Comparison of ENCODE assay signal across 1 cellular context in the genomic region with DNA sequence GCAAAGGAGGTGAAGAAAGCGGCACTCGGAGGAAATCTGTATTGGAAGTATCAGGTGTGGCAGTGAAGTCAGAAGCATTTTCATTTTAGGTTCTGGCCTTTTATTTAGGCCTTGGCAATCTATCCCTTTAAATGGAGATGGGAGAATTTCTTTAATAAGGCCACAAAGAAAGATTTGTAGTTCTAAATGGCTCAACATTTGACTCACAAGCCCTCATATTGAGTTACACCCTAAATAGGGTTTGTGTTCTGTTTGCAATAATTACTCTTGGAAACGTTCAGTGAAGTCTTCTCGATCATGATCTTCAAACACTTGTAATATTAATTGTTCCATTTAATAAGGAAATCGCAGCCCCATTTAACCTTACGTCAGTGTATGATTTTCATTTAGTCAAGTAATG.
TF ChIP-seq lines count a peak whose summit lies in the region.

No MANE protein-coding gene starts in this region.

TF ChIP-seq in GM12878, 131 proteins besides CTCF, POLR2A, EP300 and RAD21:
- TF ChIP-seq, protein P1, sequence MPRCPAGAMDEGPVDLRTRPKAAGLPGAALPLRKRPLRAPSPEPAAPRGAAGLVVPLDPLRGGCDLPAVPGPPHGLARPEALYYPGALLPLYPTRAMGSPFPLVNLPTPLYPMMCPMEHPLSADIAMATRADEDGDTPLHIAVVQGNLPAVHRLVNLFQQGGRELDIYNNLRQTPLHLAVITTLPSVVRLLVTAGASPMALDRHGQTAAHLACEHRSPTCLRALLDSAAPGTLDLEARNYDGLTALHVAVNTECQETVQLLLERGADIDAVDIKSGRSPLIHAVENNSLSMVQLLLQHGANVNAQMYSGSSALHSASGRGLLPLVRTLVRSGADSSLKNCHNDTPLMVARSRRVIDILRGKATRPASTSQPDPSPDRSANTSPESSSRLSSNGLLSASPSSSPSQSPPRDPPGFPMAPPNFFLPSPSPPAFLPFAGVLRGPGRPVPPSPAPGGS (IDR thresholded peaks at IDR 0.05; ENCODE audit: borderline replicate concordance, insufficient read depth, low read depth, low read length, poor library complexity, severe bottlenecking) = peak; percentile 55
- no peak for TF ChIP-seq KAT2A (conservative IDR thresholded peaks at IDR 0.05; ENCODE audit: control insufficient read depth, low read depth, low read length)
- TF ChIP-seq MYB (IDR thresholded peaks at IDR 0.05; ENCODE audit: borderline replicate concordance, low read depth, low read length) = no peak
